8 cellular contexts compared by ENCODE assay signal in genomic region chr7:66877577-66878300, GRCh38. TPM values are rescaled to one million over a fixed set of nuclear protein-coding genes. Genes with fewer than 3 reads are reported as not detected.
DNase-seq lines count a peak whose midpoint lies in the region; ATAC-seq and TF ChIP-seq lines count a peak whose summit lies in the region.

No MANE protein-coding gene starts in this region.

- 0 out of 2 replicates have a peak, but pooled peaks cover 4% of the 10 kb centered on the region for H3K36me3 ChIP-seq in GM23338 (ENCODE audit: insufficient read depth)

- no peaks in the 10 kb centered on the region for H3K9me3 Mint-ChIP-seq in activated T-helper 1 cell treated with anti-CD3 and anti-CD28 coated beads, Interleukin-12 subunit alpha, Interleukin-12 subunit beta, Interleukin-2, Interleukin-4 antibody, amounts not matched to agents 30 ng/mL and 10 ng/mL and 1 ng/mL, durations not matched to agents 14 hours and 24 hours and 36 hours
- H3K9me3 Mint-ChIP-seq in GM23338 = no peaks in the 10 kb centered on the region

- intact Hi-C loops in activated T-helper 1 cell treated with anti-CD3 and anti-CD28 coated beads, Interleukin-12 subunit alpha, Interleukin-12 subunit beta, Interleukin-2, Interleukin-4 antibody, amounts not matched to agents 30 ng/mL and 10 ng/mL and 1 ng/mL, durations not matched to agents 14 hours and 24 hours and 36 hours (cut with micrococcal nuclease) = no loop called here

- no peak overlapping the region for H2AFZ ChIP-seq in GM23338

- no peaks in the 10 kb centered on the region for H3K9me2 ChIP-seq in GM23338 (ENCODE audit: insufficient read depth)

- no peaks in the 10 kb centered on the region for H3K36me3 Mint-ChIP-seq in activated T-helper 1 cell treated with anti-CD3 and anti-CD28 coated beads, Interleukin-12 subunit alpha, Interleukin-12 subunit beta, Interleukin-2, Interleukin-4 antibody, amounts not matched to agents 30 ng/mL and 10 ng/mL and 1 ng/mL, durations not matched to agents 14 hours and 24 hours and 36 hours (ENCODE audit: low read depth)
- H3K36me3 Mint-ChIP-seq in GM23338 (ENCODE audit: low read depth) = peaks cover 13% of the 10 kb centered on the region; the same call in 2 of the 3 replicates

- no peak overlapping the region for H3K4me2 ChIP-seq in GM23338

- TF ChIP-seq CTCF in GM12865 (IDR thresholded peaks at IDR 0.05; ENCODE audit: insufficient read depth, low read depth, low read length, missing control alignments) (no peak), GM20000 (IDR thresholded peaks at IDR 0.05; ENCODE audit: extremely low read depth, missing control alignments) (no peak), GM23338 (conservative IDR thresholded peaks at IDR 0.05; ENCODE audit: low read depth in 2 of 2) (no peak)

- H3K4me3 ChIP-seq in GM12865 (ENCODE audit: low read depth, low read length) (no peak overlapping the region; the same call in 1 of the 2 replicates), GM23338 (no peak overlapping the region)

- no peaks in the 10 kb centered on the region for H3K4me1 ChIP-seq in GM23338 (ENCODE audit: insufficient read depth)

- no peaks in the 10 kb centered on the region for H3K27me3 Mint-ChIP-seq in activated T-helper 1 cell treated with anti-CD3 and anti-CD28 coated beads, Interleukin-12 subunit alpha, Interleukin-12 subunit beta, Interleukin-2, Interleukin-4 antibody, amounts not matched to agents 30 ng/mL and 10 ng/mL and 1 ng/mL, durations not matched to agents 14 hours and 24 hours and 36 hours (ENCODE audit: insufficient read depth)
- peaks cover 2% of the 10 kb centered on the region for H3K27me3 Mint-ChIP-seq in GM23338 (ENCODE audit: insufficient read depth, low read depth, poor library complexity)

- no peaks in the 10 kb centered on the region for H4K20me1 ChIP-seq in GM23338 (replicated peaks; ENCODE audit: insufficient read depth)

- H3F3A ChIP-seq in GM23338 (replicated peaks; ENCODE audit: low read depth) = no peaks in the 10 kb centered on the region

- H3K27ac Mint-ChIP-seq in activated T-helper 1 cell treated with anti-CD3 and anti-CD28 coated beads, Interleukin-12 subunit alpha, Interleukin-12 subunit beta, Interleukin-2, Interleukin-4 antibody, amounts not matched to agents 30 ng/mL and 10 ng/mL and 1 ng/mL, durations not matched to agents 14 hours and 24 hours and 36 hours = peak overlapping the region; percentile 65
- no peak overlapping the region for H3K27ac Mint-ChIP-seq in GM23338

- ATAC-seq in HG03354 (IDR thresholded peaks at IDR 0.05; ENCODE audit: poor library complexity, severe bottlenecking, unreplicated experiment) = peak; percentile 98
- ATAC-seq in GM23338 = no peak

- peaks cover 12% of the 10 kb centered on the region for H3K4me1 Mint-ChIP-seq in activated T-helper 1 cell treated with anti-CD3 and anti-CD28 coated beads, Interleukin-12 subunit alpha, Interleukin-12 subunit beta, Interleukin-2, Interleukin-4 antibody, amounts not matched to agents 30 ng/mL and 10 ng/mL and 1 ng/mL, durations not matched to agents 14 hours and 24 hours and 36 hours (ENCODE audit: low read depth)
- H3K4me1 Mint-ChIP-seq in GM23338 = no peaks in the 10 kb centered on the region

- DNase-seq in GM12865 (ENCODE audit: low read depth) = peak; percentile 77
- peak; percentile 65 for DNase-seq in GM20000 (ENCODE audit: low spot score)
- DNase-seq in activated T-helper 1 cell treated with anti-CD3 and anti-CD28 coated beads, Interleukin-12 subunit alpha, Interleukin-12 subunit beta, Interleukin-2, Interleukin-4 antibody, amounts not matched to agents 30 ng/mL and 10 ng/mL and 1 ng/mL, durations not matched to agents 14 hours and 24 hours and 36 hours (ENCODE audit: low spot score) = no peak
- DNase-seq in NK-92 (lab: John Stamatoyannopoulos, UW; ENCODE audit: unreplicated experiment) = no peak
- no peak for DNase-seq in hepatic stellate cell (ENCODE audit: low spot score)
- DNase-seq in GM23338 (ENCODE audit: low spot score) = no peak
- no peak for DNase-seq in NCI-H748 treated with DMSO at 0.1 percent for 48 hours (lab: John Stamatoyannopoulos, UW)

- no peak overlapping the region for H3K4me3 Mint-ChIP-seq in activated T-helper 1 cell treated with anti-CD3 and anti-CD28 coated beads, Interleukin-12 subunit alpha, Interleukin-12 subunit beta, Interleukin-2, Interleukin-4 antibody, amounts not matched to agents 30 ng/mL and 10 ng/mL and 1 ng/mL, durations not matched to agents 14 hours and 24 hours and 36 hours
- no peak overlapping the region for H3K4me3 Mint-ChIP-seq in GM23338

- no peak overlapping the region for H3K27ac ChIP-seq in GM23338 (ENCODE audit: low read depth)

- H3K79me2 ChIP-seq in GM23338 (replicated peaks; ENCODE audit: insufficient read depth) = no peaks in the 10 kb centered on the region

- H3K27me3 ChIP-seq in GM23338 (ENCODE audit: insufficient read depth) = no peaks in the 10 kb centered on the region

TF ChIP-seq in GM23338, 12 proteins besides CTCF, POLR2A, EP300 and RAD21 (continues in another document):
- TF ChIP-seq EZH2phosphoT487 (IDR thresholded peaks at IDR 0.05; ENCODE audit: unreplicated experiment) (no peak), POLR2AphosphoS5 (IDR thresholded peaks at IDR 0.05; ENCODE audit: low read depth) (no peak), ZNF462 (CRISPR knock-in tag; IDR thresholded peaks at IDR 0.05) (no peak), ZNF331 (CRISPR knock-in tag; IDR thresholded peaks at IDR 0.05; ENCODE audit: low read depth) (no peak), JUNB (IDR thresholded peaks at IDR 0.05; ENCODE audit: unreplicated experiment) (no peak), STAT1 (IDR thresholded peaks at IDR 0.05; ENCODE audit: unreplicated experiment) (no peak)

RNA-seq across cellular contexts. Expression of gene TMEM248, which starts 43.3 kb away (rescaled TPM):
- total RNA-seq in activated T-helper 1 cell treated with anti-CD3 and anti-CD28 coated beads, Interleukin-12 subunit alpha, Interleukin-12 subunit beta, Interleukin-2, Interleukin-4 antibody, amounts not matched to agents 30 ng/mL and 10 ng/mL and 1 ng/mL, durations not matched to agents 14 hours and 24 hours and 36 hours = 83.6 and 95.6 TPM in 2 replicates
- 63.5 and 73.7 TPM in 2 replicates for total RNA-seq in GM23338 (2014; rRNA removed; shearing (Covaris generic))
- polyA plus RNA-seq in GM23338 (2016; fragmentation: Nextera tagmentation; extraction: Ambion mirVana) = 35.3 and 40.2 TPM in 2 replicates

Comparison
In these comparisons a context has a peak if more than half of its experiments do, and no peak if none do; other contexts are left out.
1. DNase-seq: peak in GM12865 (single experiment) and GM20000 (single experiment); none in activated T-helper 1 cell treated with anti-CD3 and anti-CD28 coated beads, Interleukin-12 subunit alpha, Interleukin-12 subunit beta, Interleukin-2, Interleukin-4 antibody, amounts not matched to agents 30 ng/mL and 10 ng/mL and 1 ng/mL, durations not matched to agents 14 hours and 24 hours and 36 hours (single experiment), NK-92 (single experiment), hepatic stellate cell (single experiment), GM23338 (single experiment) and NCI-H748 treated with DMSO at 0.1 percent for 48 hours (single experiment).